ENCODE assay signal across 26 cellular contexts in the genomic region with DNA sequence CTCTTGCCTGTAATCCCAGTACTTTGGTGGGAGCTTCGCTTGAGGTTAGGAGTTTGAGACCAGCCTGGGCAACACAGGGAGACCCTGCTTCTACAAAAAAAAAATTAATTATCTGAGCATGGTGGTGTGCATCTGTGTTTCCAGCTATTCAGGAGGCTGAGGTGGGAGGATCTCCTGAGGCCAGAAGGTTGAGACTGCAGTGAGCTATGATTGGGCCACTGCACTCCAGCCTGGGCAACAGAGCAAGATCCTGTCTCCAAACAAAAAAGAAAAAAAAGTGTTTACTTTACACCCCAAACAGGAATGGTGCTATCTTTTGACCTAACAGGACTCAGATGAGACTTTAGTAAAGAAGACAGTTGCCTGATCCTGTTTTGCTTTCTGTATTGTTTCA. TPM values are rescaled to one million over a fixed set of nuclear protein-coding genes. Genes with fewer than 3 reads are reported as not detected.
A peak's percentile ranks its signal among the peaks of the same experiment; 100 is the strongest.
DNase-seq lines count a peak whose midpoint lies in the region; ATAC-seq lines count a peak whose summit lies in the region.
"Had no signal": no experiment of that assay in that cellular context is flagged by ENCODE, and none has a peak within 500 bp of the region (broad histone marks: within the 10 kb centered on the region; RNA-seq: fewer than 3 reads in every experiment).

No MANE protein-coding gene starts in this region.

- H3K4me1 Mint-ChIP-seq in activated naive CD4-positive, alpha-beta T cell treated with anti-CD3 and anti-CD28 coated beads, Interleukin-2, amount 10 ng/mL, durations not matched to agents 7 days and 5 days = peaks cover 62% of the 10 kb centered on the region
- H3K4me1 Mint-ChIP-seq in T-cell = peaks cover 38 to 60% (median 42%) of the 10 kb centered on the region in 3 donors

- H3K36me3 Mint-ChIP-seq in activated naive CD4-positive, alpha-beta T cell treated with anti-CD3 and anti-CD28 coated beads, Interleukin-2, amount 10 ng/mL, durations not matched to agents 7 days and 5 days = peaks cover 1% of the 10 kb centered on the region
- H3K36me3 Mint-ChIP-seq in T-cell = no peaks in the 10 kb centered on the region
- H3K36me3 Mint-ChIP-seq: stimulated activated memory B cell treated with anti-CD40 and anti-IgM and Interleukin-4, amounts not matched to agents 10 μg/mL and 1 μg/mL and 100 μg/mL, for 72 hours had no signal

- H3K4me3 Mint-ChIP-seq in activated naive CD4-positive, alpha-beta T cell treated with anti-CD3 and anti-CD28 coated beads, Interleukin-2, amount 10 ng/mL, durations not matched to agents 7 days and 5 days = no peak overlapping the region
- H3K4me3 Mint-ChIP-seq in T-cell = peak overlapping the region in 1 of 3 donors; percentile 78
- H3K4me3 Mint-ChIP-seq: activated T-cell treated with anti-CD3 and anti-CD28 coated beads, Interleukin-2, amount 50 U/mL, for 24 hours; stimulated activated memory B cell treated with anti-CD40 and anti-IgM and Interleukin-4, amounts not matched to agents 10 μg/mL and 1 μg/mL and 100 μg/mL, for 72 hours had no signal

- H3K27ac Mint-ChIP-seq in activated naive CD4-positive, alpha-beta T cell treated with anti-CD3 and anti-CD28 coated beads, Interleukin-2, amount 10 ng/mL, durations not matched to agents 7 days and 5 days = peak overlapping the region; percentile 90
- peak overlapping the region; percentile 88 to 93 for H3K27ac Mint-ChIP-seq in T-cell
- H3K27ac Mint-ChIP-seq: stimulated activated memory B cell treated with anti-CD40 and anti-IgM and Interleukin-4, amounts not matched to agents 10 μg/mL and 1 μg/mL and 100 μg/mL, for 72 hours had no signal

- H3K27me3 Mint-ChIP-seq in activated naive CD4-positive, alpha-beta T cell treated with anti-CD3 and anti-CD28 coated beads, Interleukin-2, amount 10 ng/mL, durations not matched to agents 7 days and 5 days = peaks cover 7% of the 10 kb centered on the region
- no peaks in the 10 kb centered on the region for H3K27me3 Mint-ChIP-seq in T-cell
- H3K27me3 Mint-ChIP-seq: activated T-cell treated with anti-CD3 and anti-CD28 coated beads, Interleukin-2, amount 50 U/mL, for 24 hours had no signal

- peak overlapping the region; percentile 93 for H3K27ac ChIP-seq in cingulate gyrus (ENCODE audit: low read depth, low read length)
- H3K27ac ChIP-seq: BLaER1 treated with 17β-estradiol and CSF1 and Interleukin-3, amounts not matched to agents 10 nM and 100 nM; body of pancreas; foreskin keratinocyte; testis; uterus had no signal

- CTCF ChIA-PET in activated naive CD4-positive, alpha-beta T cell treated with anti-CD3 and anti-CD28 coated beads, Interleukin-2, amount 10 ng/mL, durations not matched to agents 7 days and 5 days (lab: Charles Lee) = interaction anchor here (3.0 to 15.3 kb wide), 2 partner anchors 15 to 38 kb away, joined by 30 to 205 read pairs; no protein-coding TSS in a partner anchor
- CTCF ChIA-PET in T-cell (lab: Charles Lee) = interaction anchor here in 1 of 2 donors (0.5 to 0.8 kb wide), 3 partner anchors 16 to 20 kb away, joined by 4 to 7 read pairs (median 5); no protein-coding TSS in a partner anchor

- H3K9me3 Mint-ChIP-seq in activated naive CD4-positive, alpha-beta T cell treated with anti-CD3 and anti-CD28 coated beads, Interleukin-2, amount 10 ng/mL, durations not matched to agents 7 days and 5 days = no peaks in the 10 kb centered on the region
- no peaks in the 10 kb centered on the region for H3K9me3 Mint-ChIP-seq in T-cell
- H3K9me3 Mint-ChIP-seq: activated T-cell treated with anti-CD3 and anti-CD28 coated beads, Interleukin-2, amount 50 U/mL, for 24 hours; stimulated activated memory B cell treated with anti-CD40 and anti-IgM and Interleukin-4, amounts not matched to agents 10 μg/mL and 1 μg/mL and 100 μg/mL, for 72 hours had no signal

- no peak for DNase-seq in activated naive CD4-positive, alpha-beta T cell treated with anti-CD3 and anti-CD28 coated beads, Interleukin-2, amount 10 ng/mL, durations not matched to agents 7 days and 5 days
- DNase-seq in activated naive CD4-positive, alpha-beta T cell treated with anti-CD3 and anti-CD28 coated beads, Interleukin-2, amount 50 U/mL, for 16 hours = no peak
- DNase-seq in T-cell (no peak), superior temporal gyrus (ENCODE audit: extremely low spot score) (peak; percentile 41)
- DNase-seq: activated CD4-positive, alpha-beta T cell treated with anti-CD3 and anti-CD28 coated beads for 4 hours; body of pancreas; effector CD8-positive, alpha-beta T cell; erythroblast; foreskin keratinocyte; Kasumi-1; mesendoderm; NCI-H1694; NCI-H2171; NCI-H524; retina; SHP77 treated with DMSO at 0.1 percent for 48 hours; stimulated activated CD4-positive, alpha-beta T cell treated with anti-CD3 and anti-CD28 coated beads, Interleukin-4, amount 100 ng/mL, for 1 hour; testis; uterus had no signal

- POLR2A ChIA-PET in T-cell (lab: Charles Lee) = no interaction called here

- ATAC-seq in T-cell (replicated peaks in 1 of 4) (no peak), HG02642 (IDR thresholded peaks at IDR 0.05; ENCODE audit: poor library complexity, unreplicated experiment) (no peak)
- ATAC-seq in activated CD4-positive, CD25-positive, alpha-beta regulatory T cell treated with anti-CD3 and anti-CD28 coated beads, Interleukin-2, amount 50 U/mL, for 24 hours = no peak
- ATAC-seq: body of pancreas; foreskin keratinocyte; stimulated activated memory B cell treated with anti-CD40 and anti-IgM and Interleukin-4, amounts not matched to agents 10 μg/mL and 1 μg/mL and 100 μg/mL, for 72 hours had no signal

RNA-seq across cellular contexts. Expression of gene MAL, which starts 35.6 kb away (rescaled TPM):
- total RNA-seq in T-cell = 100 to 1,000 TPM; 129 to 179 (median 150) TPM
- total RNA-seq: body of pancreas, foreskin keratinocyte, osteocyte had no signal
